In genomic region chr3:32684800-32685603, GRCh38 we compare ENCODE assay signal across 1 cellular context.
TF ChIP-seq lines count a peak whose summit lies in the region.

Gene CNOT10 (plus strand): TSS chr3:32685188. CDS start chr3:32685461, 273 bp downstream.

TF ChIP-seq in K562, 482 proteins besides CTCF, POLR2A, EP300 and RAD21 (continued from another document and continues in another):
- TF ChIP-seq ZNF318 (IDR thresholded peaks at IDR 0.05; ENCODE audit: borderline replicate concordance in 1 of 2, low read depth in 1 of 2), result no peak
- TF ChIP-seq ZNF584 (CRISPR knock-in tag; IDR thresholded peaks at IDR 0.05; ENCODE audit: low read depth), result no peak
- no peak for TF ChIP-seq SMC3 (conservative IDR thresholded peaks at IDR 0.05; ENCODE audit: insufficient read depth, low read depth, low read length)
- no peak for TF ChIP-seq SRSF1 (IDR thresholded peaks at IDR 0.05; ENCODE audit: low read depth, low read length)
- no peak for TF ChIP-seq CC2D1A (IDR thresholded peaks at IDR 0.05)
- TF ChIP-seq SAFB (IDR thresholded peaks at IDR 0.05; ENCODE audit: borderline replicate concordance, low read depth, low read length), result no peak
- peak; percentile 46; the same call in 1 of the 2 replicates for TF ChIP-seq FOSL1 (tag; conservative IDR thresholded peaks at IDR 0.05)
- TF ChIP-seq ZNF699 (CRISPR knock-in tag; IDR thresholded peaks at IDR 0.05; ENCODE audit: insufficient replicate concordance), result no peak
- TF ChIP-seq ZBTB12 (CRISPR knock-in tag; IDR thresholded peaks at IDR 0.05), result peak; percentile 38; the same call in 1 of the 2 replicates
- TF ChIP-seq MLX (CRISPR knock-in tag; conservative IDR thresholded peaks at IDR 0.05), result peak in 1 of 2 experiments; percentile 70; a peak in 1 of 4 replicates
- peak; percentile 91 for TF ChIP-seq RREB1 (CRISPR knock-in tag; IDR thresholded peaks at IDR 0.05)
- no peak for TF ChIP-seq ZNF764 (CRISPR knock-in tag; IDR thresholded peaks at IDR 0.05; ENCODE audit: low read depth)
- TF ChIP-seq TOE1 (IDR thresholded peaks at IDR 0.05; ENCODE audit: borderline replicate concordance), result peak; percentile 98
- no peak for TF ChIP-seq TOE1 (CRISPR knock-in tag; IDR thresholded peaks at IDR 0.05; ENCODE audit: borderline replicate concordance, low read depth)
- TF ChIP-seq NKRF (IDR thresholded peaks at IDR 0.05; ENCODE audit: borderline replicate concordance), result peak; percentile 90
- no peak for TF ChIP-seq PHB2 (IDR thresholded peaks at IDR 0.05; ENCODE audit: low read depth)
- no peak for TF ChIP-seq RBM17 (IDR thresholded peaks at IDR 0.05; ENCODE audit: borderline replicate concordance, low read depth, low read length)
- no peak; the same call in 1 of the 2 replicates for TF ChIP-seq LCOR (CRISPR knock-in tag; IDR thresholded peaks at IDR 0.05)
- TF ChIP-seq TSHZ1 (CRISPR knock-in tag; IDR thresholded peaks at IDR 0.05), result no peak
- TF ChIP-seq TBL1XR1 (IDR thresholded peaks at IDR 0.05; ENCODE audit: low read length in 2 of 2), result peak in 1 of 2 experiments; percentile 3; a peak in 1 of 4 replicates
- peak; percentile 78 for TF ChIP-seq BHLHE40 (IDR thresholded peaks at IDR 0.05; ENCODE audit: low read length)
- no peak for TF ChIP-seq PTBP1 (IDR thresholded peaks at IDR 0.05; ENCODE audit: low read depth, low read length)
- TF ChIP-seq MCM5 (IDR thresholded peaks at IDR 0.05; ENCODE audit: low read depth), result no peak
- peak; percentile 83 for TF ChIP-seq MXI1 (IDR thresholded peaks at IDR 0.05; ENCODE audit: low read depth, low read length)
- no peak for TF ChIP-seq NCOA4 (IDR thresholded peaks at IDR 0.05; ENCODE audit: partially characterized antibody)
- TF ChIP-seq YY1 (IDR thresholded peaks at IDR 0.05; ENCODE audit: borderline replicate concordance in 1 of 3, control insufficient read depth in 1 of 3, extremely low read depth in 1 of 3, insufficient read depth in 3 of 3, insufficient read length in 1 of 3, insufficient replicate concordance in 2 of 3, low read depth in 1 of 3, low read length in 2 of 3), result peak; percentile 26 to 85 (median 73)
- TF ChIP-seq ZEB2 (IDR thresholded peaks at IDR 0.05), result peak; percentile 91
- peak; percentile 66 for TF ChIP-seq KLF1 (tag; IDR thresholded peaks at IDR 0.05)
- peak; percentile 48; the same call in 1 of the 2 replicates for TF ChIP-seq XRCC5 (IDR thresholded peaks at IDR 0.05; ENCODE audit: low read depth, low read length)
- no peak for TF ChIP-seq ZNF507 (tag; conservative IDR thresholded peaks at IDR 0.05)
- no peak for TF ChIP-seq TGIF2 (CRISPR knock-in tag; IDR thresholded peaks at IDR 0.05)
- no peak for TF ChIP-seq TRIM25 (IDR thresholded peaks at IDR 0.05; ENCODE audit: borderline replicate concordance)
